ENCODE assay signal across 17 cellular contexts in the genomic region with DNA sequence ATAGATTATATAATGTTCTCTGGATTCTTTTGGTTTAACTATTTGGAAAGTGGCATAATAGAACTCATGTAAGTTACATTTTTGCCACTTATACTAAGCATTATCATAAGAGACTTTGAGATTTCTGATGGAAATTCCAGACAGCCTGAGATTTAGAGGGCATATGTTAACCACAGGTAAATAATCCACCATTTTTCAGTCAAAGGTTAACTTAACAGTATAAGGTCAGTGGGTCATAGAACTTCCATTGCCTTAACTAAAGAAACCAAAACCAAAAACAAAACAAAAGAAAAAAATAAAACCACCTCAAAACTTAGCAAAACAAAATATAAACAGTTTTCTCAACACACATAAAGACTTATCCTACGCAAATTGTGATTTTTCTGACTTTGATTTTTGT.
A peak's percentile ranks its signal among the peaks of the same experiment; 100 is the strongest.
DNase-seq lines count a peak whose midpoint lies in the region; ATAC-seq, FAIRE-seq and TF ChIP-seq lines count a peak whose summit lies in the region.
"Had no signal": no experiment of that assay in that cellular context is flagged by ENCODE, and none has a peak within 500 bp of the region (broad histone marks: within the 10 kb centered on the region; RNA-seq: fewer than 3 reads in every experiment).

No MANE protein-coding gene starts in this region.

- TF ChIP-seq CTCF in endothelial cell of umbilical vein (IDR thresholded peaks at IDR 0.05; ENCODE audit: extremely low read depth in 1 of 2, insufficient read depth in 1 of 2, low read depth in 1 of 2, low read length in 2 of 2) (no peak), upper lobe of left lung (IDR thresholded peaks at IDR 0.05) (no peak), spleen (IDR thresholded peaks at IDR 0.05 in 8 of 11, conservative IDR thresholded peaks at IDR 0.05 in 3 of 11) (no peak), glutamatergic neuron (IDR thresholded peaks at IDR 0.05; ENCODE audit: partially characterized antibody, unreplicated experiment) (no peak)

- no peak for TF ChIP-seq EP300 in upper lobe of left lung (IDR thresholded peaks at IDR 0.05)

- CTCF ChIA-PET in endothelial cell of umbilical vein (lab: Charles Lee): no interaction called here

- no peaks in the 10 kb centered on the region for H3K4me1 Mint-ChIP-seq in glutamatergic neuron (ENCODE audit: low read depth, unreplicated experiment)
- H3K4me1 Mint-ChIP-seq: CD4-positive, alpha-beta memory T cell; GM23338 had no signal

- H3K9me3 Mint-ChIP-seq in glutamatergic neuron (ENCODE audit: unreplicated experiment): no peaks in the 10 kb centered on the region
- H3K9me3 Mint-ChIP-seq: CD4-positive, alpha-beta memory T cell; GM23338; HFFc6 had no signal

- H3K27me3 ChIP-seq in endothelial cell of umbilical vein (ENCODE audit: control insufficient read depth in 2 of 2, insufficient read depth in 2 of 2, low read length in 2 of 2): no peaks in the 10 kb centered on the region
- H3K27me3 ChIP-seq in upper lobe of left lung: no peaks in the 10 kb centered on the region
- no peaks in the 10 kb centered on the region for H3K27me3 ChIP-seq in spleen (replicated peaks in 1 of 7)

- no peaks in the 10 kb centered on the region for H4K20me1 ChIP-seq in endothelial cell of umbilical vein (replicated peaks; ENCODE audit: control insufficient read depth, extremely low read depth, insufficient read depth, low read length)

- H3K9me1 ChIP-seq in endothelial cell of umbilical vein (replicated peaks; ENCODE audit: control insufficient read depth, extremely low read depth, insufficient read depth, low read length): no peaks in the 10 kb centered on the region

- H3K4me2 ChIP-seq in endothelial cell of umbilical vein (ENCODE audit: insufficient read depth, low read length): no peak overlapping the region
- H3K4me2 ChIP-seq: GM23338 had no signal

- peak; percentile 24 for FAIRE-seq in endothelial cell of umbilical vein (lab: Jason Lieb, UNC)
- FAIRE-seq: G401.6, GM12892 had no signal

- H3K27ac ChIP-seq in endothelial cell of umbilical vein (ENCODE audit: insufficient read depth, low read depth, low read length) (no peak overlapping the region), upper lobe of left lung (no peak overlapping the region), spleen (no peak overlapping the region)

- H3K36me3 Mint-ChIP-seq in glutamatergic neuron (ENCODE audit: unreplicated experiment): no peaks in the 10 kb centered on the region
- H3K36me3 Mint-ChIP-seq: CD4-positive, alpha-beta memory T cell had no signal

- H3K4me1 ChIP-seq in endothelial cell of umbilical vein (ENCODE audit: control insufficient read depth, extremely low read depth, insufficient read depth, low read length): no peaks in the 10 kb centered on the region
- no peaks in the 10 kb centered on the region for H3K4me1 ChIP-seq in upper lobe of left lung
- H3K4me1 ChIP-seq in spleen: no peaks in the 10 kb centered on the region
- H3K4me1 ChIP-seq: HAP-1 had no signal

- dilution Hi-C loops in endothelial cell of umbilical vein (cut with MboI; ENCODE audit: extremely low pct_ligation_motif_present, low sequenced_read_pairs): no loop called here

- H3K4me3 Mint-ChIP-seq in glutamatergic neuron (ENCODE audit: unreplicated experiment): no peak overlapping the region
- H3K4me3 Mint-ChIP-seq: CD4-positive, alpha-beta memory T cell; GM23338; HFFc6 had no signal

- H3K9me3 ChIP-seq in endothelial cell of umbilical vein (replicated peaks; ENCODE audit: control insufficient read depth, insufficient read depth, low read length): no peaks in the 10 kb centered on the region
- no peaks in the 10 kb centered on the region for H3K9me3 ChIP-seq in upper lobe of left lung
- H3K9me3 ChIP-seq in spleen: no peaks in the 10 kb centered on the region
- H3K9me3 ChIP-seq: HAP-1 had no signal

- H2AFZ ChIP-seq in endothelial cell of umbilical vein (ENCODE audit: low read depth, low read length): no peak overlapping the region
- H2AFZ ChIP-seq: GM23338 had no signal

- no TSS peak for BruUV-seq in endothelial cell of umbilical vein (replicated peaks; lab: Mats Ljungman, UMichigan)

- DNase-seq in endothelial cell of umbilical vein (ENCODE audit: low read depth, low spot score): no peak
- DNase-seq in renal cortical epithelial cell (ENCODE audit: low read depth): peak; percentile 34
- no peak for DNase-seq in upper lobe of left lung
- DNase-seq in spleen: no peak
- DNase-seq in glutamatergic neuron: no peak
- DNase-seq: C1 segment of cervical spinal cord; Calu3; CD4-positive, alpha-beta memory T cell; COR-L47; DMS53; DND-41; HFFc6 had no signal

- H3K27me3 Mint-ChIP-seq in glutamatergic neuron (ENCODE audit: unreplicated experiment): no peaks in the 10 kb centered on the region

- no peak overlapping the region for H3K4me3 ChIP-seq in endothelial cell of umbilical vein (replicated peaks in 1 of 3; ENCODE audit: insufficient read depth in 1 of 3, low read depth in 1 of 3, low read length in 3 of 3)
- H3K4me3 ChIP-seq in upper lobe of left lung: no peak overlapping the region
- no peak overlapping the region for H3K4me3 ChIP-seq in spleen
- H3K4me3 ChIP-seq: GM23338, HAP-1 had no signal

- no peak overlapping the region for H3K9ac ChIP-seq in endothelial cell of umbilical vein (replicated peaks; ENCODE audit: extremely low read depth, insufficient read depth, low read length)

- no peaks in the 10 kb centered on the region for H3K79me2 ChIP-seq in endothelial cell of umbilical vein (ENCODE audit: control insufficient read depth, insufficient read depth, low read length)

- POLR2A ChIA-PET in endothelial cell of umbilical vein (lab: Charles Lee): no interaction called here

- WGBS in upper lobe of left lung, 2 donors: 71 to 91% methylated on average over 1 of the region's 1 CpG
- WGBS in spleen, 5 donors: 89 to 94% (median 90%) methylated on average over 1 of the region's 1 CpG

- H3K36me3 ChIP-seq in endothelial cell of umbilical vein (ENCODE audit: control insufficient read depth in 2 of 2, extremely low read depth in 1 of 2, insufficient read depth in 2 of 2, low read length in 2 of 2): no peaks in the 10 kb centered on the region
- no peaks in the 10 kb centered on the region for H3K36me3 ChIP-seq in upper lobe of left lung
- no peaks in the 10 kb centered on the region for H3K36me3 ChIP-seq in spleen
- H3K36me3 ChIP-seq: HAP-1 had no signal

- TF ChIP-seq POLR2A in endothelial cell of umbilical vein (IDR thresholded peaks at IDR 0.05; ENCODE audit: low read depth, low read length) (no peak), upper lobe of left lung (IDR thresholded peaks at IDR 0.05) (no peak), spleen (IDR thresholded peaks at IDR 0.05) (no peak)

- no peak overlapping the region for H3K27ac Mint-ChIP-seq in glutamatergic neuron (ENCODE audit: unreplicated experiment)
- H3K27ac Mint-ChIP-seq: CD4-positive, alpha-beta memory T cell; GM23338; HFFc6 had no signal

- ATAC-seq in HG03354 (IDR thresholded peaks at IDR 0.05; ENCODE audit: poor library complexity, severe bottlenecking, unreplicated experiment) (peak; percentile 80), upper lobe of left lung (ENCODE audit: low FRiP score in 2 of 2) (no peak)
- ATAC-seq: GM23338 had no signal

- intact Hi-C loops in endothelial cell of umbilical vein (cut with micrococcal nuclease): no loop called here
- intact Hi-C loops in spleen (cut with DNase I; ENCODE audit: low total_unique reads): no loop called here

TF ChIP-seq in endothelial cell of umbilical vein, 7 proteins besides CTCF, POLR2A, EP300 and RAD21:
- TF ChIP-seq GATA2 (IDR thresholded peaks at IDR 0.05; ENCODE audit: insufficient read depth, insufficient read length, low read depth, low read length): no peak
- no peak for TF ChIP-seq FOS (IDR thresholded peaks at IDR 0.05; ENCODE audit: borderline replicate concordance, insufficient read depth, low read length)
- no peak for TF ChIP-seq EZH2 (IDR thresholded peaks at IDR 0.05; ENCODE audit: borderline replicate concordance, low read depth, low read length, severe bottlenecking)
- no peak for TF ChIP-seq JUN (IDR thresholded peaks at IDR 0.05; ENCODE audit: borderline replicate concordance, insufficient read depth, insufficient read length, low read depth)
- TF ChIP-seq POLR2AphosphoS5 (IDR thresholded peaks at IDR 0.05; ENCODE audit: insufficient read depth, low read depth, low read length): no peak
- TF ChIP-seq, protein P1, sequence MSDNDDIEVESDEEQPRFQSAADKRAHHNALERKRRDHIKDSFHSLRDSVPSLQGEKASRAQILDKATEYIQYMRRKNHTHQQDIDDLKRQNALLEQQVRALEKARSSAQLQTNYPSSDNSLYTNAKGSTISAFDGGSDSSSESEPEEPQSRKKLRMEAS (IDR thresholded peaks at IDR 0.05; ENCODE audit: insufficient read depth, insufficient read length): no peak
- TF ChIP-seq MYC (IDR thresholded peaks at IDR 0.05; ENCODE audit: low read depth, low read length): no peak
TF ChIP-seq in endothelial cell of umbilical vein: peak in this region for 0.
